In genomic region chr14:93304771-93305170, GRCh38 we compare ENCODE assay signal across 1 cellular context.
TF ChIP-seq lines count a peak whose summit lies in the region.

No MANE protein-coding gene starts in this region.

TF ChIP-seq in HepG2, 621 proteins besides CTCF, POLR2A, EP300 and RAD21:
- TF ChIP-seq UBTF (CRISPR knock-in tag; IDR thresholded peaks at IDR 0.05) = no peak
- TF ChIP-seq ZNF383 (CRISPR knock-in tag; IDR thresholded peaks at IDR 0.05; ENCODE audit: borderline replicate concordance) = no peak
- TF ChIP-seq ZBTB8A (CRISPR knock-in tag; IDR thresholded peaks at IDR 0.05; ENCODE audit: borderline replicate concordance, low read depth) = no peak
- no peak for TF ChIP-seq ZNF432 (CRISPR knock-in tag; IDR thresholded peaks at IDR 0.05; ENCODE audit: borderline replicate concordance)
- TF ChIP-seq ZNF343 (CRISPR knock-in tag; IDR thresholded peaks at IDR 0.05) = no peak
- TF ChIP-seq HCFC1 (IDR thresholded peaks at IDR 0.05; ENCODE audit: low read depth, low read length) = no peak
- TF ChIP-seq ZNF724P (CRISPR knock-in tag; IDR thresholded peaks at IDR 0.05; ENCODE audit: borderline replicate concordance) = no peak
- no peak for TF ChIP-seq EED (CRISPR knock-in tag; IDR thresholded peaks at IDR 0.05)
